Comparison of ENCODE assay signal across 8 cellular contexts in genomic region chr5:157511656-157512644, GRCh38. TPM values are rescaled to one million over a fixed set of nuclear protein-coding genes. Genes with fewer than 3 reads are reported as not detected.
DNase-seq lines count a peak whose midpoint lies in the region; ATAC-seq and TF ChIP-seq lines count a peak whose summit lies in the region.

No MANE protein-coding gene starts in this region.

- 0 out of 2 replicates have a peak overlapping the region, but pooled peaks have one; percentile 20 for H2BK20ac ChIP-seq in IMR-90 (ENCODE audit: low read depth, low read length)

- no peak overlapping the region; the same call in 1 of the 2 replicates for H3K14ac ChIP-seq in IMR-90 (replicated peaks; ENCODE audit: low read depth, low read length)

- POLR2A ChIA-PET in IMR-90 (lab: Charles Lee; ENCODE audit: unreplicated experiment), result interaction anchor here (0.7 kb wide), 1 partner anchor 1310 kb away, joined by 4 read pairs; no protein-coding TSS in a partner anchor

- peak overlapping the region; percentile 25 for H2AFZ ChIP-seq in IMR-90 (replicated peaks; ENCODE audit: low read length, poor library complexity)

- no peak overlapping the region for H3K4me3 ChIP-seq in IMR-90 (ENCODE audit: insufficient read depth, low read depth, low read length)

- in situ Hi-C loops in ACHN (cut with HindIII; ENCODE audit: low pct_ligation_motif_present, low pct_unique_long_range_greater_than_20kb, low sequenced_read_pairs), result no loop called here
- in situ Hi-C loops in IMR-90 (cut with MboI; ENCODE audit: low sequenced_read_pairs), result no loop called here

- H4K5ac ChIP-seq in IMR-90 (ENCODE audit: low read depth, low read length), result no peak overlapping the region

- no peak overlapping the region for H3K9ac ChIP-seq in IMR-90 (ENCODE audit: low read depth, low read length)

- TF ChIP-seq RAD21 in IMR-90 (IDR thresholded peaks at IDR 0.05; ENCODE audit: low read length), result 0 out of 2 replicates have a peak, but pooled peaks have one; percentile 1

- peaks cover 34 to 70% of the 10 kb centered on the region in 2 experiments for H3K79me1 ChIP-seq in IMR-90 (ENCODE audit: low read depth in 1 of 2, low read length in 2 of 2)

- CTCF ChIA-PET in IMR-90 (lab: Yijun Ruan, JAX), result interaction anchor here (0.6 kb wide), 2 partner anchors 37 to 91 kb away, joined by 3 read pairs; no protein-coding TSS in a partner anchor

- H3K18ac ChIP-seq in IMR-90 (ENCODE audit: low read depth, low read length), result no peak overlapping the region

- no CpG with 5 or more reads among the region's 9 CpGs for WGBS in IMR-90 (ENCODE audit: extremely low coverage in 2 of 2, insufficient read length in 1 of 2), 2 experiments

- 0 out of 2 replicates have a peak overlapping the region, but pooled peaks have one; percentile 13 for H3K4ac ChIP-seq in IMR-90 (ENCODE audit: low read depth, low read length)

- no peak overlapping the region for H3K56ac ChIP-seq in IMR-90 (ENCODE audit: extremely low read depth, insufficient read depth, low read length)

- intact Hi-C loops in IMR-90 (cut with micrococcal nuclease), result loop anchor here (2.0 kb wide), 1 partner anchor 59 kb away; no protein-coding TSS in a partner anchor
- intact Hi-C loops in posterior cingulate gyrus (cut with DNase I), result no loop called here

- H2BK5ac ChIP-seq in IMR-90 (ENCODE audit: low read depth, low read length, poor library complexity, severe bottlenecking), result peak overlapping the region; percentile 49

- no peak overlapping the region; the same call in 1 of the 2 replicates for H4K91ac ChIP-seq in IMR-90 (ENCODE audit: insufficient read depth, low read depth, low read length)

- H2AK9ac ChIP-seq in IMR-90 (replicated peaks; ENCODE audit: low read depth, low read length, poor library complexity), result no peak overlapping the region

- H3K23ac ChIP-seq in IMR-90 (ENCODE audit: low read depth, low read length), result no peak overlapping the region; the same call in 1 of the 2 replicates

- no peak overlapping the region; the same call in 2 of the 3 replicates for H2BK15ac ChIP-seq in IMR-90 (ENCODE audit: low read depth, low read length)

- DNase-seq in ACHN, result peak; percentile 80
- DNase-seq in IMR-90, result peak; percentile 98
- DNase-seq in activated T-cell treated with anti-CD3 and anti-CD28 coated beads, Interleukin-2, amount 50 U/mL, for 48 hours, result peak; percentile 41 to 54
- DNase-seq in glomerular endothelial cell (ENCODE audit: extremely low read depth, low read depth, low spot score), result peak; percentile 93
- DNase-seq in posterior cingulate gyrus, result peak in 9 of 10 donors; percentile 28 to 92 (median 59)
- no peak for DNase-seq in NCI-H146 treated with DMSO at 0.1 percent for 48 hours (lab: John Stamatoyannopoulos, UW; ENCODE audit: unreplicated experiment)
- no peak for DNase-seq in NCI-H1092 treated with DMSO at 0.1 percent for 48 hours (lab: John Stamatoyannopoulos, UW)

- no peak for TF ChIP-seq CTCF in IMR-90 (conservative IDR thresholded peaks at IDR 0.05; ENCODE audit: low read depth, low read length)

- peak overlapping the region; percentile 57 for H3K27ac ChIP-seq in IMR-90 (ENCODE audit: insufficient read depth, low read length)

- peak overlapping the region; percentile 1; the same call in 1 of the 2 replicates for H2BK120ac ChIP-seq in IMR-90 (ENCODE audit: low read depth, low read length)

- peaks cover 30% of the 10 kb centered on the region for H3K9me1 ChIP-seq in IMR-90 (ENCODE audit: insufficient read depth, low read length)

- peak; percentile 88 for ATAC-seq in IMR-90 (ENCODE audit: low read depth)
- ATAC-seq in GM18505 (IDR thresholded peaks at IDR 0.05; ENCODE audit: unreplicated experiment), result no peak

- H3K4me1 ChIP-seq in IMR-90 (ENCODE audit: control insufficient read depth, insufficient read depth, low read length), result peaks cover 29% of the 10 kb centered on the region

- no peak overlapping the region for H4K8ac ChIP-seq in IMR-90 (ENCODE audit: low read depth in 2 of 2, low read length in 2 of 2)

- H3K9me3 ChIP-seq in IMR-90 (ENCODE audit: control insufficient read depth, insufficient read depth, low read length), result no peaks in the 10 kb centered on the region

- peak overlapping the region; percentile 40 for H3K4me2 ChIP-seq in IMR-90 (ENCODE audit: low read depth, low read length)

- peaks cover 9% of the 10 kb centered on the region for H4K20me1 ChIP-seq in IMR-90 (ENCODE audit: insufficient read depth, low read length)

- BruUV-seq in IMR-90 (replicated peaks; lab: Mats Ljungman, UMichigan), result no TSS peak

- H2AK5ac ChIP-seq in IMR-90 (ENCODE audit: low read depth, low read length), result no peak overlapping the region; the same call in 1 of the 2 replicates

- H3K36me3 ChIP-seq in IMR-90 (ENCODE audit: control insufficient read depth, insufficient read depth, low read length), result peaks cover 16% of the 10 kb centered on the region

- no peak for TF ChIP-seq POLR2A in IMR-90 (IDR thresholded peaks at IDR 0.05; ENCODE audit: low read depth, low read length)
- no peak for TF ChIP-seq POLR2A in GM18505 (IDR thresholded peaks at IDR 0.05; ENCODE audit: borderline replicate concordance, extremely low read depth, insufficient read depth, insufficient read length)

- H3K27me3 ChIP-seq in IMR-90 (ENCODE audit: control insufficient read depth, insufficient read depth, low read length), result no peaks in the 10 kb centered on the region

- dilution Hi-C loops in IMR-90 (cut with HindIII; ENCODE audit: low sequenced_read_pairs, unreplicated experiment), result no loop called here

TF ChIP-seq in IMR-90, 13 proteins besides CTCF, POLR2A, EP300 and RAD21:
- TF ChIP-seq MAZ (IDR thresholded peaks at IDR 0.05; ENCODE audit: borderline replicate concordance, low read depth, low read length) (0 out of 2 replicates have a peak, but pooled peaks have one; percentile 17), MXI1 (IDR thresholded peaks at IDR 0.05; ENCODE audit: borderline replicate concordance, low read depth, low read length) (peak; percentile 45; the same call in 1 of the 2 replicates), MAFK (IDR thresholded peaks at IDR 0.05; ENCODE audit: low read depth, low read length) (peak; percentile 85), CHD1 (IDR thresholded peaks at IDR 0.05; ENCODE audit: low read depth, low read length) (no peak), USF2 (IDR thresholded peaks at IDR 0.05; ENCODE audit: low read depth, low read length) (peak; percentile 58), SMC3 (IDR thresholded peaks at IDR 0.05; ENCODE audit: low read depth, low read length) (no peak; the same call in 1 of the 2 replicates), CEBPB (IDR thresholded peaks at IDR 0.05; ENCODE audit: low read depth, low read length) (peak; percentile 84), FOS (IDR thresholded peaks at IDR 0.05; ENCODE audit: low read depth, low read length) (peak; percentile 52), RCOR1 (IDR thresholded peaks at IDR 0.05; ENCODE audit: insufficient replicate concordance, low read length) (peak; percentile 36), BHLHE40 (IDR thresholded peaks at IDR 0.05; ENCODE audit: low read depth, low read length) (no peak), RFX5 (IDR thresholded peaks at IDR 0.05; ENCODE audit: low read depth, low read length) (no peak), NFE2L2 (IDR thresholded peaks at IDR 0.05; ENCODE audit: low read depth, low read length) (peak; percentile 87), ELK1 (IDR thresholded peaks at IDR 0.05; ENCODE audit: borderline replicate concordance, low read depth, low read length) (no peak)

RNA-seq across cellular contexts. Expression of gene NIPAL4, which starts 51.9 kb away (rescaled TPM):
- total RNA-seq in IMR-90 (2012; rRNA removed), result 0.18 and 0.28 TPM in 2 replicates
- polyA plus RNA-seq in IMR-90 (2012; rRNA removed), result 0.32 and 0.39 TPM in 2 replicates
- polyA plus RNA-seq in IMR-90 (2012; cell fraction: cytosol; rRNA removed), result 0.10 and 0.25 TPM in 2 replicates
- 0.45 and 0.52 TPM in 2 replicates for polyA plus RNA-seq in IMR-90 (2012; cell fraction: nucleus; rRNA removed; ENCODE audit: low replicate concordance)
- 0.44 and 0.64 TPM in 2 replicates for total RNA-seq in glomerular endothelial cell

Comparison
In these comparisons a context has a peak if more than half of its experiments do, and no peak if none do; other contexts are left out.
1. DNase-seq: peak in ACHN (single experiment), IMR-90 (single experiment), activated T-cell treated with anti-CD3 and anti-CD28 coated beads, Interleukin-2, amount 50 U/mL, for 48 hours (2 of 2), glomerular endothelial cell (single experiment) and posterior cingulate gyrus (9 of 10); none in NCI-H146 treated with DMSO at 0.1 percent for 48 hours (single experiment) and NCI-H1092 treated with DMSO at 0.1 percent for 48 hours (single experiment).